Comparison of ENCODE assay signal across 8 cellular contexts in the genomic region with DNA sequence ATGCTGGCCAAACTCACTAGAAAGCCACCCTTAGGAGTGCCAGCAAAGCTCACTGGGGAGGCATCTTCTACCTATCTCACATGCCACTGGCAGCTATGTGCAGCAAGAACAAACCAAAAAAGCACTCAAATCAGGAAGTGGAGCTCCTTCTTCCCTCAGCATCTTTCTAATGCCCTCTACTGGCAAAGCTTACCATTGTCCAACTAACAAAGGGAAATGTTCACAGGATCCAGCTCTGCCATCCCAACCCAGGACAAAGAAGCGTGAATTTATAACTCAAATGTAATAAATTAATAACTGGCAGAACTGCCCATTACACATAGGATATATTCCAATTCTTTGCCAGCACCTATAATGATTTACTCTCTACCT. TPM values are rescaled to one million over a fixed set of nuclear protein-coding genes. Genes with fewer than 3 reads are reported as not detected.
A peak's percentile ranks its signal among the peaks of the same experiment; 100 is the strongest.
DNase-seq lines count a peak whose midpoint lies in the region; ATAC-seq, FAIRE-seq and TF ChIP-seq lines count a peak whose summit lies in the region.

No MANE protein-coding gene starts in this region.

- no peak overlapping the region for H3K27ac Mint-ChIP-seq in Caco-2 (ENCODE audit: unreplicated experiment)

- no peak for FAIRE-seq in urothelium cell line (lab: Jason Lieb, UNC)

- no peaks in the 10 kb centered on the region for H3K4me1 ChIP-seq in Caco-2

- BruUV-seq in Caco-2 (replicated peaks; lab: Mats Ljungman, UMichigan): no TSS peak

- peaks cover 10% of the 10 kb centered on the region for H3K9me3 Mint-ChIP-seq in Caco-2 (ENCODE audit: unreplicated experiment)

- no peaks in the 10 kb centered on the region for H3K4me1 Mint-ChIP-seq in Caco-2 (ENCODE audit: low read depth, unreplicated experiment)

- CTCF ChIA-PET in Caco-2 (lab: Charles Lee): interaction anchor here (0.5 to 1.4 kb wide), 9 partner anchors 8 to 244 kb away, joined by 3 to 14 read pairs (median 4); a partner anchor contains a TSS

- ATAC-seq in GM18868 (IDR thresholded peaks at IDR 0.05; ENCODE audit: unreplicated experiment) (peak; percentile 99), HG03354 (IDR thresholded peaks at IDR 0.05; ENCODE audit: poor library complexity, severe bottlenecking, unreplicated experiment) (peak; percentile 79), HG03139 (IDR thresholded peaks at IDR 0.05; ENCODE audit: unreplicated experiment) (no peak)

- peak; percentile 24 to 29 for TF ChIP-seq CTCF in Caco-2 (IDR thresholded peaks at IDR 0.05; ENCODE audit: insufficient read depth in 1 of 2, low read depth in 1 of 2, low read length in 1 of 2, severe bottlenecking in 1 of 2, unreplicated experiment in 1 of 2)
- peak; percentile 65 for TF ChIP-seq CTCF in foreskin fibroblast (IDR thresholded peaks at IDR 0.05; ENCODE audit: low read depth, low read length)

- no peaks in the 10 kb centered on the region for H3K27me3 ChIP-seq in Caco-2 (replicated peaks; ENCODE audit: control insufficient read depth, insufficient read depth, low read length)

- H3K27me3 Mint-ChIP-seq in Caco-2 (ENCODE audit: insufficient read depth, unreplicated experiment): no peaks in the 10 kb centered on the region

- H3K4me3 Mint-ChIP-seq in Caco-2 (ENCODE audit: unreplicated experiment): no peak overlapping the region

- peak in 1 of 2 experiments; percentile 14 for DNase-seq in Caco-2
- DNase-seq in RPMI7951 (ENCODE audit: low read depth): peak; percentile 53
- peak in 1 of 2 donors; percentile 57 for DNase-seq in foreskin fibroblast
- DNase-seq in urothelium cell line (ENCODE audit: low spot score): peak; percentile 19
- DNase-seq in GM19240 (ENCODE audit: insufficient read length, low spot score): no peak

- intact Hi-C loops in Caco-2 (cut with micrococcal nuclease; ENCODE audit: unreplicated experiment): no loop called here

- H3K9me3 ChIP-seq in Caco-2: no peaks in the 10 kb centered on the region

- H3K4me3 ChIP-seq in Caco-2 (ENCODE audit: low read depth, low read length) (no peak overlapping the region), foreskin fibroblast (ENCODE audit: low read depth in 1 of 2, low read length in 2 of 2) (no peak overlapping the region)

- H3K36me3 ChIP-seq in Caco-2 (ENCODE audit: control insufficient read depth, insufficient read depth, low read length): no peaks in the 10 kb centered on the region

- POLR2A ChIA-PET in Caco-2 (lab: Charles Lee): no interaction called here

- no peaks in the 10 kb centered on the region for H3K36me3 Mint-ChIP-seq in Caco-2 (ENCODE audit: insufficient read depth, unreplicated experiment)

RNA-seq across cellular contexts. Expression of a gene that starts 38.9 kb away (rescaled TPM):
- total RNA-seq in Caco-2 (2022): 1.5 and 1.9 TPM in 2 replicates
- total RNA-seq in RPMI7951 (2014; rRNA removed; shearing (Covaris generic)): 8.5 and 10.9 TPM in 2 replicates

RNA-seq across cellular contexts. Expression of a gene that starts 38.9 kb away (rescaled TPM):
- 32.9 and 37.6 TPM in 2 replicates for total RNA-seq in Caco-2 (2022)
- 42.7 and 56.4 TPM in 2 replicates for total RNA-seq in RPMI7951 (2014; rRNA removed; shearing (Covaris generic))
